In genomic region chr5:125835293-125836172, GRCh38 we compare ENCODE assay signal across 8 cellular contexts.
DNase-seq lines count a peak whose midpoint lies in the region; TF ChIP-seq lines count a peak whose summit lies in the region.

No MANE protein-coding gene starts in this region.

- peaks cover 4 to 30% (median 13%) of the 10 kb centered on the region in 5 donors for H3K9me3 Mint-ChIP-seq in CD8-positive, alpha-beta memory T cell

- H2AK5ac ChIP-seq in neuronal stem cell (ENCODE audit: low read depth, low read length): no peak overlapping the region

- H3K18ac ChIP-seq in neuronal stem cell (ENCODE audit: low read length): no peak overlapping the region

- H2BK120ac ChIP-seq in neuronal stem cell (ENCODE audit: low read depth, low read length): no peak overlapping the region

- CTCF ChIA-PET in HEK293T (lab: Yijun Ruan, JAX): interaction anchor here (0.6 to 1.5 kb wide), 12 partner anchors 12 to 1894 kb away, joined by 3 to 10 read pairs (median 3); no protein-coding TSS in a partner anchor
- CTCF ChIA-PET in CD8-positive, alpha-beta memory T cell (lab: Charles Lee): no interaction called here

- peak; percentile 40; the same call in 1 of the 2 replicates for TF ChIP-seq CTCF in GM12875 (IDR thresholded peaks at IDR 0.05; ENCODE audit: borderline replicate concordance, insufficient read depth, low read depth, low read length)
- peak; percentile 68 for TF ChIP-seq CTCF in fibroblast of the aortic adventitia (IDR thresholded peaks at IDR 0.05; ENCODE audit: insufficient read depth, low read length)

- no peaks in the 10 kb centered on the region for H3K36me3 ChIP-seq in neuronal stem cell (replicated peaks in 1 of 2; ENCODE audit: control insufficient read depth in 2 of 2, insufficient read depth in 2 of 2, low read length in 2 of 2)
- H3K36me3 ChIP-seq in effector memory CD4-positive, alpha-beta T cell (ENCODE audit: control insufficient read depth, insufficient read depth, low read length): no peaks in the 10 kb centered on the region
- no peaks in the 10 kb centered on the region for H3K36me3 ChIP-seq in CD8-positive, alpha-beta memory T cell (ENCODE audit: insufficient read depth, low read length)

- no peak overlapping the region for H3K27ac ChIP-seq in neuronal stem cell (replicated peaks; ENCODE audit: low read length)
- no peak overlapping the region for H3K27ac ChIP-seq in effector memory CD4-positive, alpha-beta T cell (ENCODE audit: insufficient read depth, low read length, poor library complexity, severe bottlenecking)
- no peak overlapping the region for H3K27ac ChIP-seq in CD8-positive, alpha-beta memory T cell (ENCODE audit: low read depth, low read length)

- no peak overlapping the region for H2BK12ac ChIP-seq in neuronal stem cell (ENCODE audit: low read length)

- H3K27me3 Mint-ChIP-seq in CD8-positive, alpha-beta memory T cell: peaks cover 0 to under 1% of the 10 kb centered on the region in 2 donors

- H3K4me3 Mint-ChIP-seq in CD8-positive, alpha-beta memory T cell: no peak overlapping the region

- DNase-seq in HEK293T (ENCODE audit: extremely low spot score) (peak; percentile 67), OCI-M1 (lab: John Stamatoyannopoulos, UW) (peak; percentile 2), fibroblast of the aortic adventitia (ENCODE audit: low read depth) (peak; percentile 43), neuronal stem cell (ENCODE audit: low spot score) (peak; percentile 53), HK-2 (ENCODE audit: unreplicated experiment) (no peak)
- DNase-seq in effector memory CD4-positive, alpha-beta T cell: no peak
- no peak for DNase-seq in CD8-positive, alpha-beta memory T cell

- H4K91ac ChIP-seq in neuronal stem cell (ENCODE audit: low read depth, low read length, poor library complexity): no peak overlapping the region

- POLR2A ChIA-PET in HEK293T (lab: Yijun Ruan, JAX): interaction anchor here (1.0 kb wide), 1 partner anchor 176 kb away, joined by 3 read pairs; no protein-coding TSS in a partner anchor
- POLR2A ChIA-PET in CD8-positive, alpha-beta memory T cell (lab: Charles Lee): no interaction called here

- no peak overlapping the region for H3K23ac ChIP-seq in neuronal stem cell (ENCODE audit: low read depth, low read length, poor library complexity)

- H3K79me1 ChIP-seq in neuronal stem cell (ENCODE audit: low read depth, low read length): no peaks in the 10 kb centered on the region

- no peak overlapping the region for H3K14ac ChIP-seq in neuronal stem cell (ENCODE audit: low read length)

- no peak overlapping the region for H3K27ac Mint-ChIP-seq in CD8-positive, alpha-beta memory T cell

- H4K8ac ChIP-seq in neuronal stem cell (ENCODE audit: low read depth, low read length): no peak overlapping the region

- no peak overlapping the region for H3K4ac ChIP-seq in neuronal stem cell (ENCODE audit: low read length)

- H2BK5ac ChIP-seq in neuronal stem cell (ENCODE audit: low read length): no peak overlapping the region

- no peak overlapping the region for H2AFZ ChIP-seq in neuronal stem cell (ENCODE audit: low read length)

- WGBS in neuronal stem cell (ENCODE audit: extremely low coverage in 2 of 2, insufficient read length in 2 of 2, insufficient replicate concordance in 1 of 2), 2 donors: no CpG with 5 or more reads among the region's 11 CpGs

- H3K4me2 ChIP-seq in neuronal stem cell (ENCODE audit: insufficient read depth, low read length, poor library complexity, severe bottlenecking): no peak overlapping the region

- no peak overlapping the region for H3K9ac ChIP-seq in neuronal stem cell (ENCODE audit: low read depth, low read length, poor library complexity)

- peaks cover 0 to 10% of the 10 kb centered on the region in 2 donors for H3K4me1 ChIP-seq in neuronal stem cell (ENCODE audit: control insufficient read depth in 2 of 2, insufficient read depth in 1 of 2, low read depth in 1 of 2, low read length in 2 of 2)
- no peaks in the 10 kb centered on the region for H3K4me1 ChIP-seq in effector memory CD4-positive, alpha-beta T cell (ENCODE audit: control insufficient read depth, insufficient read depth, low read length, poor library complexity, severe bottlenecking)
- no peaks in the 10 kb centered on the region for H3K4me1 ChIP-seq in CD8-positive, alpha-beta memory T cell (ENCODE audit: insufficient read depth, low read length)

- H2BK15ac ChIP-seq in neuronal stem cell (ENCODE audit: low read length): no peak overlapping the region

- H3K4me1 Mint-ChIP-seq in CD8-positive, alpha-beta memory T cell: no peaks in the 10 kb centered on the region

- H3K27me3 ChIP-seq in neuronal stem cell (ENCODE audit: control insufficient read depth in 3 of 3, insufficient read depth in 3 of 3, low read depth in 1 of 3, low read length in 3 of 3): no peaks in the 10 kb centered on the region
- no peaks in the 10 kb centered on the region for H3K27me3 ChIP-seq in effector memory CD4-positive, alpha-beta T cell (replicated peaks; ENCODE audit: control insufficient read depth, insufficient read depth, low read length, poor library complexity, severe bottlenecking)
- no peaks in the 10 kb centered on the region for H3K27me3 ChIP-seq in CD8-positive, alpha-beta memory T cell (ENCODE audit: insufficient read depth, low read length, poor library complexity, severe bottlenecking)

- H3K9me3 ChIP-seq in neuronal stem cell (replicated peaks in 1 of 2; ENCODE audit: control insufficient read depth in 2 of 2, insufficient read depth in 1 of 2, low read depth in 1 of 2, low read length in 2 of 2): peaks cover 2 to 3% of the 10 kb centered on the region in 2 donors
- H3K9me3 ChIP-seq in effector memory CD4-positive, alpha-beta T cell (ENCODE audit: control insufficient read depth, low read length): no peaks in the 10 kb centered on the region
- H3K9me3 ChIP-seq in CD8-positive, alpha-beta memory T cell (ENCODE audit: low read length): no peaks in the 10 kb centered on the region

- H3K36me3 Mint-ChIP-seq in CD8-positive, alpha-beta memory T cell: peaks cover 0 to 1% (median 0%) of the 10 kb centered on the region in 3 donors

- H3K4me3 ChIP-seq in GM12875 (ENCODE audit: low read depth, low read length) (no peak overlapping the region), fibroblast of the aortic adventitia (ENCODE audit: low read depth, low read length) (no peak overlapping the region), neuronal stem cell (ENCODE audit: low read length in 2 of 2) (no peak overlapping the region)
- H3K4me3 ChIP-seq in effector memory CD4-positive, alpha-beta T cell (ENCODE audit: insufficient read depth, low read depth, low read length, poor library complexity, severe bottlenecking): no peak overlapping the region
- no peak overlapping the region for H3K4me3 ChIP-seq in CD8-positive, alpha-beta memory T cell (ENCODE audit: low read length)

TF ChIP-seq in HEK293T, 16 proteins besides CTCF, POLR2A, EP300 and RAD21:
- TF ChIP-seq FOXK2 (IDR thresholded peaks at IDR 0.05) (no peak), FOXM1 (IDR thresholded peaks at IDR 0.05; ENCODE audit: borderline replicate concordance) (no peak), L3MBTL2 (conservative IDR thresholded peaks at IDR 0.05) (no peak), SUZ12 (IDR thresholded peaks at IDR 0.05) (no peak), FOXA1 (IDR thresholded peaks at IDR 0.05) (no peak), SP1 (IDR thresholded peaks at IDR 0.05) (no peak), ARNT (IDR thresholded peaks at IDR 0.05) (no peak), PKNOX1 (IDR thresholded peaks at IDR 0.05) (no peak), LEF1 (IDR thresholded peaks at IDR 0.05; ENCODE audit: borderline replicate concordance) (no peak), BHLHE40 (IDR thresholded peaks at IDR 0.05; ENCODE audit: borderline replicate concordance) (no peak), HDGF (IDR thresholded peaks at IDR 0.05; ENCODE audit: borderline replicate concordance) (no peak), CTBP1 (IDR thresholded peaks at IDR 0.05; ENCODE audit: borderline replicate concordance) (no peak), ZNF384 (IDR thresholded peaks at IDR 0.05) (no peak), NFRKB (IDR thresholded peaks at IDR 0.05) (no peak), TARDBP (IDR thresholded peaks at IDR 0.05) (no peak)

Comparison
In these comparisons a context has a peak if more than half of its experiments do, and no peak if none do; other contexts are left out.
1. DNase-seq: peak in HEK293T (single experiment), OCI-M1 (single experiment), fibroblast of the aortic adventitia (single experiment) and neuronal stem cell (single experiment); none in HK-2 (single experiment), effector memory CD4-positive, alpha-beta T cell (0 of 3) and CD8-positive, alpha-beta memory T cell (0 of 5).